Comparison of ENCODE assay signal across 14 cellular contexts in genomic region chr1:207827488-207827830, GRCh38.
A peak's percentile ranks its signal among the peaks of the same experiment; 100 is the strongest.
DNase-seq lines count a peak whose midpoint lies in the region; ATAC-seq, FAIRE-seq and TF ChIP-seq lines count a peak whose summit lies in the region.
"Had no signal": no experiment of that assay in that cellular context is flagged by ENCODE, and none has a peak within 500 bp of the region (broad histone marks: within the 10 kb centered on the region; RNA-seq: fewer than 3 reads in every experiment).

No MANE protein-coding gene starts in this region.

- ATAC-seq in GM12878, result no peak
- no peak for ATAC-seq in memory B cell (ENCODE audit: low read depth)

- peaks cover 54% of the 10 kb centered on the region for H3K4me1 ChIP-seq in GM12878 (ENCODE audit: control insufficient read depth, insufficient read depth, low read length)
- H3K4me1 ChIP-seq in thyroid gland, result peaks cover 62 to 70% of the 10 kb centered on the region in 2 donors
- H3K4me1 ChIP-seq in neuronal stem cell (ENCODE audit: control insufficient read depth in 2 of 2, insufficient read depth in 1 of 2, low read depth in 1 of 2, low read length in 2 of 2), result peaks cover 4% of the 10 kb centered on the region in 2 donors

- in situ Hi-C loops in GM12878 (cut with MboI), result loop anchor here (10.0 kb wide), 1 partner anchor 137 kb away; no protein-coding TSS in a partner anchor

- TF ChIP-seq POLR2A in GM12878 (IDR thresholded peaks at IDR 0.05; ENCODE audit: low read depth, low read length), result no peak
- TF ChIP-seq POLR2A in thyroid gland (IDR thresholded peaks at IDR 0.05), result no peak

- no peaks in the 10 kb centered on the region for H3K27me3 Mint-ChIP-seq in memory B cell

- H4K20me1 ChIP-seq in GM12878 (ENCODE audit: control insufficient read depth, insufficient read depth), result no peaks in the 10 kb centered on the region

- H3K18ac ChIP-seq in neuronal stem cell (ENCODE audit: low read length), result no peak overlapping the region

- SMC1A ChIA-PET in GM12878 (lab: Charles Lee; ENCODE audit: uncharacterized antibody, unreplicated experiment), result interaction anchor here (0.6 to 12.8 kb wide), 10 partner anchors 11 to 1957 kb away, joined by 3 to 444 read pairs (median 6); partner anchors contain the start of gene C1orf74

- no peak for TF ChIP-seq RAD21 in GM12878 (IDR thresholded peaks at IDR 0.05; ENCODE audit: insufficient read depth, low read depth, low read length)

- H3K79me2 ChIP-seq in GM12878 (ENCODE audit: control insufficient read depth, insufficient read depth, low read length), result peaks cover 56% of the 10 kb centered on the region

- no peak overlapping the region for H3K4me2 ChIP-seq in GM12878 (ENCODE audit: control insufficient read depth, insufficient read depth)
- H3K4me2 ChIP-seq in neuronal stem cell (ENCODE audit: insufficient read depth, low read length, poor library complexity, severe bottlenecking), result no peak overlapping the region

- H2BK15ac ChIP-seq in neuronal stem cell (ENCODE audit: low read length), result no peak overlapping the region

- H2AFZ ChIP-seq in GM12878 (ENCODE audit: control insufficient read depth, low read depth, low read length) (no peak overlapping the region), neuronal stem cell (ENCODE audit: low read length) (no peak overlapping the region)

- no peak overlapping the region for H3K9ac ChIP-seq in GM12878 (ENCODE audit: control insufficient read depth, insufficient read depth, low read length)
- H3K9ac ChIP-seq in neuronal stem cell (ENCODE audit: low read depth, low read length, poor library complexity), result no peak overlapping the region

- H3K27me3 ChIP-seq in GM12878 (replicated peaks in 1 of 2; ENCODE audit: control insufficient read depth in 2 of 2, insufficient read depth in 2 of 2, low read length in 1 of 2) (no peaks in the 10 kb centered on the region), thyroid gland (no peaks in the 10 kb centered on the region), neuronal stem cell (ENCODE audit: control insufficient read depth in 3 of 3, insufficient read depth in 3 of 3, low read depth in 1 of 3, low read length in 3 of 3) (no peaks in the 10 kb centered on the region)

- WGBS in GM12878 (ENCODE audit: insufficient coverage, insufficient replicate concordance, low lambda C conversion rate, missing lambda C conversion rate), result 100% methylated on average over 2 of the region's 2 CpGs
- WGBS in thyroid gland, 2 donors, result 84 to 92% methylated on average over 2 of the region's 2 CpGs
- WGBS in neuronal stem cell (ENCODE audit: extremely low coverage in 2 of 2, insufficient read length in 2 of 2, insufficient replicate concordance in 1 of 2), 2 donors, result no CpG with 5 or more reads among the region's 2 CpGs

- CTCF ChIA-PET in GM12878 (lab: Yijun Ruan, JAX), result interaction anchor here (0.8 to 26.0 kb wide), 10 partner anchors 11 to 136 kb away, joined by 3 to 821 read pairs (median 12); no protein-coding TSS in a partner anchor

- H3K4me3 ChIP-seq in GM12878 (no peak overlapping the region), thyroid gland (replicated peaks in 1 of 3) (no peak overlapping the region), neuronal stem cell (ENCODE audit: low read length in 2 of 2) (no peak overlapping the region)

- H3K36me3 Mint-ChIP-seq in memory B cell, result peaks cover 9% of the 10 kb centered on the region

- BruUV-seq in GM12878 (replicated peaks; lab: Mats Ljungman, UMichigan), result no TSS peak

- intact Hi-C loops in GM12878 (cut with micrococcal nuclease; ENCODE audit: unreplicated experiment) (loop anchor here (10.0 kb wide), 1 partner anchor 1847 kb away; the partner anchor contains the start of gene G0S2), thyroid gland (cut with DNase I) (loop anchor here (2.0 kb wide), 1 partner anchor 41 kb away; no protein-coding TSS in a partner anchor)

- H3K27ac ChIP-seq in GM12878 (ENCODE audit: control insufficient read depth, insufficient read depth), result peak overlapping the region; percentile 88
- peak overlapping the region; percentile 97 to 100 (median 99) for H3K27ac ChIP-seq in thyroid gland
- H3K27ac ChIP-seq in neuronal stem cell (replicated peaks; ENCODE audit: low read length), result no peak overlapping the region

- peak; percentile 47 for DNase-seq in activated effector memory CD4-positive, alpha-beta T cell treated with anti-CD3 and anti-CD28 coated beads, Interleukin-2, amount 50 U/mL, for 16 hours
- no peak for DNase-seq in activated effector memory CD4-positive, alpha-beta T cell treated with Interleukin-2 at 50 U/mL for 16 hours
- DNase-seq in GM12878 (ENCODE audit: low read depth, low spot score), result no peak
- DNase-seq in memory B cell (ENCODE audit: low spot score in 2 of 2), result no peak
- peak in 1 of 2 donors; percentile 3 for DNase-seq in thyroid gland
- DNase-seq in retina, result no peak
- DNase-seq in 8988T, result no peak
- no peak for DNase-seq in neuronal stem cell (ENCODE audit: low spot score)
- DNase-seq: mesendoderm; NCI-H1930; stimulated activated CD4-positive, alpha-beta T cell treated with anti-CD3 and anti-CD28 coated beads, Interleukin-15, amount 100 ng/mL, for 24 hours; substantia nigra had no signal

- no peaks in the 10 kb centered on the region for H3K9me3 ChIP-seq in GM12878 (replicated peaks; ENCODE audit: control insufficient read depth, insufficient read depth, low read length)
- no peaks in the 10 kb centered on the region for H3K9me3 ChIP-seq in thyroid gland
- H3K9me3 ChIP-seq in neuronal stem cell (replicated peaks in 1 of 2; ENCODE audit: control insufficient read depth in 2 of 2, insufficient read depth in 1 of 2, low read depth in 1 of 2, low read length in 2 of 2), result no peaks in the 10 kb centered on the region

- H2BK120ac ChIP-seq in neuronal stem cell (ENCODE audit: low read depth, low read length), result no peak overlapping the region

- H3K4me3 Mint-ChIP-seq in memory B cell, result no peak overlapping the region

- H2BK5ac ChIP-seq in neuronal stem cell (ENCODE audit: low read length), result no peak overlapping the region

- H2AK5ac ChIP-seq in neuronal stem cell (ENCODE audit: low read depth, low read length), result no peak overlapping the region

- RAD21 ChIA-PET in GM12878 (lab: Charles Lee; ENCODE audit: unreplicated experiment), result interaction anchor here (0.6 to 14.2 kb wide), 9 partner anchors 16 to 781 kb away, joined by 3 to 160 read pairs (median 24); no protein-coding TSS in a partner anchor

- H4K8ac ChIP-seq in neuronal stem cell (ENCODE audit: low read depth, low read length), result no peak overlapping the region

- peaks cover 2% of the 10 kb centered on the region for H3K79me1 ChIP-seq in neuronal stem cell (ENCODE audit: low read depth, low read length)

- H3K4ac ChIP-seq in neuronal stem cell (ENCODE audit: low read length), result no peak overlapping the region

- no peak for FAIRE-seq in GM12878 (lab: Jason Lieb, UNC)
- FAIRE-seq: HTR-8/SVneo, RCC 7860 had no signal

- H3K4me1 Mint-ChIP-seq in memory B cell, result peaks cover 51% of the 10 kb centered on the region

- no peak for TF ChIP-seq CTCF in GM12878 (IDR thresholded peaks at IDR 0.05 in 2 of 3, conservative IDR thresholded peaks at IDR 0.05 in 1 of 3; ENCODE audit: control insufficient read depth in 2 of 3, extremely low read depth in 1 of 3, insufficient read depth in 1 of 3, low read depth in 3 of 3, low read length in 3 of 3)
- TF ChIP-seq CTCF in thyroid gland (IDR thresholded peaks at IDR 0.05), result no peak

- no peak overlapping the region for H3K14ac ChIP-seq in neuronal stem cell (ENCODE audit: low read length)

- peaks cover 2% of the 10 kb centered on the region for H3K9me3 Mint-ChIP-seq in memory B cell

- no peak overlapping the region for H2BK12ac ChIP-seq in neuronal stem cell (ENCODE audit: low read length)

- H4K91ac ChIP-seq in neuronal stem cell (ENCODE audit: low read depth, low read length, poor library complexity), result no peak overlapping the region

- no peak for TF ChIP-seq EP300 in GM12878 (IDR thresholded peaks at IDR 0.05; ENCODE audit: borderline replicate concordance in 1 of 2, control insufficient read depth in 1 of 2, low read depth in 2 of 2, low read length in 2 of 2)

- POLR2A ChIA-PET in GM12878 (lab: Charles Lee), result interaction anchor here (0.6 to 20.7 kb wide), 10 partner anchors 8 to 902 kb away, joined by 3 to 620 read pairs (median 3); no protein-coding TSS in a partner anchor

- no peak overlapping the region for H3K23ac ChIP-seq in neuronal stem cell (ENCODE audit: low read depth, low read length, poor library complexity)

- H3K36me3 ChIP-seq in GM12878 (ENCODE audit: control insufficient read depth in 2 of 2, insufficient read depth in 2 of 2, low read length in 1 of 2), result no peaks in the 10 kb centered on the region
- no peaks in the 10 kb centered on the region for H3K36me3 ChIP-seq in thyroid gland
- H3K36me3 ChIP-seq in neuronal stem cell (replicated peaks in 1 of 2; ENCODE audit: control insufficient read depth in 2 of 2, insufficient read depth in 2 of 2, low read length in 2 of 2), result peaks cover 0 to 15% of the 10 kb centered on the region in 2 donors

- H3K27ac Mint-ChIP-seq in memory B cell, result peak overlapping the region; percentile 99

TF ChIP-seq in GM12878, 131 proteins besides CTCF, POLR2A, EP300 and RAD21:
- no peak for TF ChIP-seq RUNX3 (IDR thresholded peaks at IDR 0.05; ENCODE audit: low read length)
- TF ChIP-seq NFYA (IDR thresholded peaks at IDR 0.05; ENCODE audit: borderline replicate concordance, low read depth, low read length), result no peak
- TF ChIP-seq USF1 (IDR thresholded peaks at IDR 0.05; ENCODE audit: borderline replicate concordance, extremely low read length, insufficient read depth, low read depth, low read length), result no peak
TF ChIP-seq in GM12878: peak in this region for 0.
